Comparison of ENCODE assay signal across 8 cellular contexts in genomic region chr2:64214281-64215115, GRCh38.
DNase-seq lines count a peak whose midpoint lies in the region; ATAC-seq and TF ChIP-seq lines count a peak whose summit lies in the region.

No MANE protein-coding gene starts in this region.

- H3K18ac ChIP-seq in trophoblast cell (ENCODE audit: low read length), result no peak overlapping the region

- H3K4me3 ChIP-seq in ascending aorta (no peak overlapping the region), trophoblast cell (ENCODE audit: low read depth, low read length) (no peak overlapping the region)

- H2BK5ac ChIP-seq in trophoblast cell (ENCODE audit: low read depth, low read length, poor library complexity), result no peak overlapping the region

- peaks cover 0 to 8% of the 10 kb centered on the region in 2 donors for H3K36me3 Mint-ChIP-seq in naive B cell

- H4K12ac ChIP-seq in trophoblast cell (ENCODE audit: low read depth, low read length), result no peak overlapping the region

- no peak overlapping the region for H2AK5ac ChIP-seq in trophoblast cell (ENCODE audit: low read length)

- no peaks in the 10 kb centered on the region for H3K79me2 ChIP-seq in trophoblast cell (ENCODE audit: control insufficient read depth, insufficient read depth, low read length, poor library complexity)

- H3K36me3 ChIP-seq in ascending aorta (no peaks in the 10 kb centered on the region), trophoblast cell (ENCODE audit: control insufficient read depth in 1 of 2, insufficient read depth in 2 of 2, low read length in 2 of 2) (no peaks in the 10 kb centered on the region)

- H3K27ac Mint-ChIP-seq in naive B cell, result peak overlapping the region; percentile 95 to 100 (median 98)

- H3K4me1 ChIP-seq in ascending aorta (no peaks in the 10 kb centered on the region), trophoblast cell (ENCODE audit: control insufficient read depth in 1 of 2, insufficient read depth in 2 of 2, low read length in 2 of 2) (peaks cover 0 to 3% of the 10 kb centered on the region in 2 experiments)

- H4K8ac ChIP-seq in trophoblast cell (ENCODE audit: low read depth, low read length), result no peak overlapping the region

- no CpG with 5 or more reads among the region's 5 CpGs for WGBS in trophoblast cell (ENCODE audit: extremely low coverage, insufficient coverage, insufficient read length)

- no peak for TF ChIP-seq CTCF in ascending aorta (IDR thresholded peaks at IDR 0.05)

- H3K79me1 ChIP-seq in trophoblast cell (ENCODE audit: low read length), result no peaks in the 10 kb centered on the region

- ATAC-seq in GM18517 (IDR thresholded peaks at IDR 0.05; ENCODE audit: unreplicated experiment), result peak; percentile 65
- peak; percentile 51 for ATAC-seq in GM21825 (IDR thresholded peaks at IDR 0.05; ENCODE audit: unreplicated experiment)
- peak; percentile 83 to 84 for ATAC-seq in naive B cell (ENCODE audit: low read depth in 2 of 2)

- no peak overlapping the region for H3K4ac ChIP-seq in trophoblast cell (ENCODE audit: low read depth, low read length)

- H3K14ac ChIP-seq in trophoblast cell (ENCODE audit: low read length), result no peak overlapping the region

- peaks cover 0 to 7% (median 0%) of the 10 kb centered on the region in 7 donors for H3K9me3 Mint-ChIP-seq in naive B cell

- no peaks in the 10 kb centered on the region for H3K27me3 Mint-ChIP-seq in naive B cell

- H3K4me3 Mint-ChIP-seq in naive B cell, result peak overlapping the region; percentile 56 to 90 (median 72)

- H2BK120ac ChIP-seq in trophoblast cell (ENCODE audit: insufficient read depth, low read length, poor library complexity), result no peak overlapping the region

- DNase-seq in NAMALWA (ENCODE audit: low spot score) (peak; percentile 71), ascending aorta (ENCODE audit: low spot score in 2 of 2) (no peak), naive B cell (peak; percentile 68), epidermal melanocyte (ENCODE audit: insufficient read length, low spot score) (no peak), activated gamma-delta T cell treated with Interleukin-2 at 50 U/mL for 16 hours (no peak), trophoblast cell (no peak)

- H2AFZ ChIP-seq in trophoblast cell (ENCODE audit: insufficient read depth, low read length, poor library complexity), result no peak overlapping the region

- H3K9me3 ChIP-seq in ascending aorta (no peaks in the 10 kb centered on the region), trophoblast cell (ENCODE audit: insufficient read depth, low read depth, low read length) (no peaks in the 10 kb centered on the region)

- H3K27me3 ChIP-seq in ascending aorta (no peaks in the 10 kb centered on the region), trophoblast cell (ENCODE audit: insufficient read depth, low read length) (no peaks in the 10 kb centered on the region)

- intact Hi-C loops in ascending aorta (cut with DNase I), result no loop called here

- peaks cover 43 to 81% (median 63%) of the 10 kb centered on the region in 3 donors for H3K4me1 Mint-ChIP-seq in naive B cell

- no peak overlapping the region for H2BK12ac ChIP-seq in trophoblast cell (ENCODE audit: low read length)

- H3K23ac ChIP-seq in trophoblast cell (ENCODE audit: low read length), result no peak overlapping the region

- peak overlapping the region; percentile 19 to 46 for H3K27ac ChIP-seq in ascending aorta
- H3K27ac ChIP-seq in trophoblast cell (ENCODE audit: low read depth, low read length), result no peak overlapping the region

- H3K9ac ChIP-seq in trophoblast cell (ENCODE audit: low read length), result no peak overlapping the region

- no peak overlapping the region for H3K4me2 ChIP-seq in trophoblast cell (ENCODE audit: low read length)

- no peak overlapping the region for H4K91ac ChIP-seq in trophoblast cell (ENCODE audit: low read depth, low read length)

Comparison
In these comparisons a context has a peak if more than half of its experiments do, and no peak if none do; other contexts are left out.
1. DNase-seq: peak in NAMALWA (single experiment) and naive B cell (single experiment); none in ascending aorta (0 of 2), epidermal melanocyte (single experiment), activated gamma-delta T cell treated with Interleukin-2 at 50 U/mL for 16 hours (single experiment) and trophoblast cell (0 of 2).
2. Peak in every context shown above with its lines, with median percentiles within 50 percentile points of each other: ATAC-seq.